In genomic region chr18:10560457-10561045, GRCh38 we compare ENCODE assay signal across 8 cellular contexts. TPM values are rescaled to one million over a fixed set of nuclear protein-coding genes. Genes with fewer than 3 reads are reported as not detected.
DNase-seq lines count a peak whose midpoint lies in the region; ATAC-seq, FAIRE-seq and TF ChIP-seq lines count a peak whose summit lies in the region.

No MANE protein-coding gene starts in this region.

- peak overlapping the region in 8 of 10 donors; percentile 15 to 77 (median 54) for H3K4me3 Mint-ChIP-seq in naive thymus-derived CD8-positive, alpha-beta T cell

- H3K27me3 Mint-ChIP-seq in naive thymus-derived CD8-positive, alpha-beta T cell: no peaks in the 10 kb centered on the region

- peak overlapping the region in 4 of 10 donors; percentile 3 to 57 (median 37) for H3K27ac Mint-ChIP-seq in naive thymus-derived CD8-positive, alpha-beta T cell

- TF ChIP-seq POLR2A in GM12892 (IDR thresholded peaks at IDR 0.05; ENCODE audit: low read depth, low read length) (no peak), stomach (IDR thresholded peaks at IDR 0.05) (no peak)

- no peak for FAIRE-seq in GM12892 (lab: Jason Lieb, UNC)

- H3K36me3 ChIP-seq in stomach: peaks cover 7 to 28% (median 25%) of the 10 kb centered on the region in 4 donors

- DNase-seq in GM12892 (ENCODE audit: insufficient read length) (peak; percentile 33), HK-2 (ENCODE audit: unreplicated experiment) (peak; percentile 23), NOMO-1 (lab: John Stamatoyannopoulos, UW; ENCODE audit: unreplicated experiment in 2 of 2) (peak; percentile 9 to 43), fibroblast of mammary gland (ENCODE audit: low read depth) (peak; percentile 75), stomach (peak; percentile 77)
- peak; percentile 40 for DNase-seq in activated T-cell treated with anti-CD3 and anti-CD28 coated beads, Interleukin-2, amount 50 U/mL, for 1 hour
- peak; percentile 19 to 69 (median 36) for DNase-seq in naive thymus-derived CD8-positive, alpha-beta T cell

- POLR2A ChIA-PET in naive thymus-derived CD8-positive, alpha-beta T cell (lab: Charles Lee): no interaction called here

- TF ChIP-seq EP300 in stomach (IDR thresholded peaks at IDR 0.05): no peak

- peak; percentile 68 to 76 for ATAC-seq in naive thymus-derived CD8-positive, alpha-beta T cell

- no peaks in the 10 kb centered on the region for H3K27me3 ChIP-seq in stomach

- H3K27ac ChIP-seq in 22Rv1 (no peak overlapping the region), stomach (peak overlapping the region in 1 of 5 donors; percentile 8)

- H3K4me3 ChIP-seq in fibroblast of mammary gland (ENCODE audit: control insufficient read depth, low read depth, low read length): peak overlapping the region; percentile 6
- H3K4me3 ChIP-seq in stomach: peak overlapping the region; percentile 21 to 35 (median 29)

- TF ChIP-seq CTCF in 22Rv1 (IDR thresholded peaks at IDR 0.05): peak; percentile 85
- peak; percentile 75 for TF ChIP-seq CTCF in fibroblast of mammary gland (conservative IDR thresholded peaks at IDR 0.05; ENCODE audit: control insufficient read depth, insufficient read depth, low read depth, low read length)
- peak in 5 of 7 experiments; percentile 59 to 75 (median 70) for TF ChIP-seq CTCF in stomach (IDR thresholded peaks at IDR 0.05)

- peaks cover 7 to 14% (median 12%) of the 10 kb centered on the region in 4 donors for H3K4me1 ChIP-seq in stomach

- H3K9me3 ChIP-seq in stomach: no peaks in the 10 kb centered on the region

- H3K36me3 Mint-ChIP-seq in naive thymus-derived CD8-positive, alpha-beta T cell: peaks cover 0 to 13% (median 5%) of the 10 kb centered on the region in 3 donors

- no peaks in the 10 kb centered on the region for H3K9me3 Mint-ChIP-seq in naive thymus-derived CD8-positive, alpha-beta T cell

- 29 to 33% (median 31%) methylated on average over 15 to 17 of the region's 17 CpGs for WGBS in stomach, 5 donors

- H3K4me1 Mint-ChIP-seq in naive thymus-derived CD8-positive, alpha-beta T cell: peaks cover 10 to 12% (median 11%) of the 10 kb centered on the region in 4 donors

- intact Hi-C loops in stomach (cut with DNase I; ENCODE audit: low total_unique reads): no loop called here

RNA-seq across cellular contexts. Expression of gene NAPG, which starts 34.7 kb away (rescaled TPM):
- 25.1 TPM for polyA plus RNA-seq in GM12892 (2012; ENCODE audit: missing spikeins)
- 10 to 100 TPM; 31.8 to 34.8 TPM for total RNA-seq in naive thymus-derived CD8-positive, alpha-beta T cell
- 10 to 100 TPM; 12.8 to 14.7 (median 12.9) TPM for polyA plus RNA-seq in naive thymus-derived CD8-positive, alpha-beta T cell
- 10 to 100 TPM in 3 of 5 donors, 1 to 10 TPM in 2; 5.5 to 83.7 (median 31.7) TPM for total RNA-seq in stomach
- polyA plus RNA-seq in stomach: 10 to 100 TPM; 12.1 to 22.9 (median 12.4) TPM

Comparison
In these comparisons a context has a peak if more than half of its experiments do, and no peak if none do; other contexts are left out.
1. DNase-seq: peak in every context shown above with its lines; median percentile 77 in stomach; 75 in fibroblast of mammary gland; 40 in activated T-cell treated with anti-CD3 and anti-CD28 coated beads, Interleukin-2, amount 50 U/mL, for 1 hour; 36 in naive thymus-derived CD8-positive, alpha-beta T cell; 33 in GM12892; 26 in NOMO-1; 23 in HK-2.